1 cellular context compared by ENCODE assay signal in genomic region chr17:7633093-7633492, GRCh38.
TF ChIP-seq lines count a peak whose summit lies in the region.

No MANE protein-coding gene starts in this region.

TF ChIP-seq in HCT116, 20 proteins besides CTCF, POLR2A, EP300 and RAD21 (continued from another document):
- no peak for TF ChIP-seq ZBTB33 (IDR thresholded peaks at IDR 0.05; ENCODE audit: extremely low read depth, insufficient replicate concordance, low read length)
- no peak for TF ChIP-seq EZH2 (IDR thresholded peaks at IDR 0.05)
- TF ChIP-seq SRF (IDR thresholded peaks at IDR 0.05; ENCODE audit: low read depth) = no peak
- TF ChIP-seq TCF7L2 (IDR thresholded peaks at IDR 0.05; ENCODE audit: borderline replicate concordance, extremely low read depth, insufficient read depth, insufficient read length) = no peak
- TF ChIP-seq FOSL1 (IDR thresholded peaks at IDR 0.05; ENCODE audit: low read depth) = no peak
- TF ChIP-seq ZFX (IDR thresholded peaks at IDR 0.05) = no peak
- TF ChIP-seq ATF3 (IDR thresholded peaks at IDR 0.05) = no peak
- no peak for TF ChIP-seq EZH2phosphoT487 (IDR thresholded peaks at IDR 0.05; ENCODE audit: borderline replicate concordance)
- TF ChIP-seq CBX3 (IDR thresholded peaks at IDR 0.05; ENCODE audit: low read depth) = no peak
- no peak for TF ChIP-seq YY1 (IDR thresholded peaks at IDR 0.05; ENCODE audit: extremely low read depth, insufficient replicate concordance, low read depth, low read length)
- no peak for TF ChIP-seq ZNF274 (IDR thresholded peaks at IDR 0.05; ENCODE audit: low read depth, low read length)
- no peak for TF ChIP-seq SP1 (IDR thresholded peaks at IDR 0.05; ENCODE audit: low read depth)
- TF ChIP-seq SIN3A (IDR thresholded peaks at IDR 0.05; ENCODE audit: low read depth) = no peak
